ENCODE assay signal across 24 cellular contexts in genomic region chr4:188841523-188841922, GRCh38.
"Had no signal": no experiment of that assay in that cellular context is flagged by ENCODE, and none has a peak within 500 bp of the region (broad histone marks: within the 10 kb centered on the region; RNA-seq: fewer than 3 reads in every experiment).

No MANE protein-coding gene starts in this region.

- H3K27me3 Mint-ChIP-seq: activated B cell treated with CpG ODN at 0.5 μM for 24 hours; activated CD8-positive, alpha-beta T cell treated with anti-CD3 and anti-CD28 coated beads for 36 hours; activated naive CD4-positive, alpha-beta T cell treated with anti-CD3 and anti-CD28 coated beads, Interleukin-2, amount 10 ng/mL, durations not matched to agents 7 days and 5 days; activated naive CD8-positive, alpha-beta T cell treated with anti-CD3 and anti-CD28 coated beads, Interleukin-2, amount 50 U/mL, for 24 hours; activated T-cell treated with anti-CD3 and anti-CD28 coated beads, Interleukin-2, amount 50 U/mL, for 24 hours; central memory CD8-positive, alpha-beta T cell; naive B cell; stimulated activated memory B cell treated with anti-CD40 and anti-IgM and Interleukin-4, amounts not matched to agents 10 μg/mL and 1 μg/mL and 100 μg/mL, for 72 hours had no signal

- H3K9ac ChIP-seq: neural progenitor cell had no signal

- H3K4me1 ChIP-seq: gastrocnemius medialis, left lung, prostate gland, upper lobe of left lung had no signal

- H3K4me2 ChIP-seq: neural progenitor cell had no signal

- H3K9me3 Mint-ChIP-seq: neural progenitor cell had no signal

- DNase-seq: activated B cell treated with CpG ODN at 0.5 μM for 24 hours; activated CD4-positive, alpha-beta T cell treated with anti-CD3 and anti-CD28 coated beads for 48 hours; activated CD8-positive, alpha-beta T cell treated with anti-CD3 and anti-CD28 coated beads for 36 hours; activated naive CD4-positive, alpha-beta T cell treated with anti-CD3 and anti-CD28 coated beads, Interleukin-2, amount 10 ng/mL, durations not matched to agents 7 days and 5 days; activated naive CD8-positive, alpha-beta T cell treated with anti-CD3 and anti-CD28 coated beads, Interleukin-2, amount 50 U/mL, for 24 hours; activated T-cell treated with anti-CD3 and anti-CD28 coated beads, Interleukin-2, amount 50 U/mL, for 24 hours; aorta; brain microvascular endothelial cell; erythroblast; gastrocnemius medialis; head of caudate nucleus; left lung; naive B cell; right cardiac atrium; small intestine; stimulated activated CD4-positive, alpha-beta T cell treated with anti-CD3 and anti-CD28 coated beads, Interleukin-4, amount 100 ng/mL, for 24 hours; upper lobe of left lung had no signal

- H3K27me3 ChIP-seq: brain microvascular endothelial cell, gastrocnemius medialis, left lung, neural progenitor cell, upper lobe of left lung had no signal

- H3K4me3 ChIP-seq: coronary artery, gastrocnemius medialis, left lung, neural progenitor cell, prostate gland, thoracic aorta, upper lobe of left lung had no signal

- H3K36me3 Mint-ChIP-seq: activated naive CD4-positive, alpha-beta T cell treated with anti-CD3 and anti-CD28 coated beads, Interleukin-2, amount 10 ng/mL, durations not matched to agents 7 days and 5 days; naive B cell; neural progenitor cell; stimulated activated memory B cell treated with anti-CD40 and anti-IgM and Interleukin-4, amounts not matched to agents 10 μg/mL and 1 μg/mL and 100 μg/mL, for 72 hours had no signal

- H3K36me3 ChIP-seq: brain microvascular endothelial cell, gastrocnemius medialis, left lung, neural progenitor cell, prostate gland, thoracic aorta, upper lobe of left lung had no signal

- H3K4me3 Mint-ChIP-seq: activated B cell treated with CpG ODN at 0.5 μM for 24 hours; activated CD8-positive, alpha-beta T cell treated with anti-CD3 and anti-CD28 coated beads for 36 hours; activated naive CD4-positive, alpha-beta T cell treated with anti-CD3 and anti-CD28 coated beads, Interleukin-2, amount 10 ng/mL, durations not matched to agents 7 days and 5 days; activated naive CD8-positive, alpha-beta T cell treated with anti-CD3 and anti-CD28 coated beads, Interleukin-2, amount 50 U/mL, for 24 hours; activated T-cell treated with anti-CD3 and anti-CD28 coated beads, Interleukin-2, amount 50 U/mL, for 24 hours; central memory CD8-positive, alpha-beta T cell; naive B cell; neural progenitor cell; stimulated activated memory B cell treated with anti-CD40 and anti-IgM and Interleukin-4, amounts not matched to agents 10 μg/mL and 1 μg/mL and 100 μg/mL, for 72 hours had no signal

- H2AFZ ChIP-seq: neural progenitor cell had no signal

- H3K9me3 ChIP-seq: gastrocnemius medialis, left lung, prostate gland, thoracic aorta, upper lobe of left lung had no signal

- H3K27ac Mint-ChIP-seq: activated B cell treated with CpG ODN at 0.5 μM for 24 hours; activated CD8-positive, alpha-beta T cell treated with anti-CD3 and anti-CD28 coated beads for 36 hours; activated naive CD4-positive, alpha-beta T cell treated with anti-CD3 and anti-CD28 coated beads, Interleukin-2, amount 10 ng/mL, durations not matched to agents 7 days and 5 days; activated naive CD8-positive, alpha-beta T cell treated with anti-CD3 and anti-CD28 coated beads, Interleukin-2, amount 50 U/mL, for 24 hours; activated T-cell treated with anti-CD3 and anti-CD28 coated beads, Interleukin-2, amount 50 U/mL, for 24 hours; activated T-helper 2 cell treated with anti-CD3 and anti-CD28 coated beads, Interferon-gamma antibody, Interleukin-2, Interleukin-4, amounts not matched to agents 10 μg/mL and 5 μg/mL and 100 μg/mL, durations not matched to agents 14 hours and 24 hours and 36 hours; naive B cell; neural progenitor cell; stimulated activated memory B cell treated with anti-CD40 and anti-IgM and Interleukin-4, amounts not matched to agents 10 μg/mL and 1 μg/mL and 100 μg/mL, for 72 hours had no signal

- H3K27ac ChIP-seq: brain microvascular endothelial cell, coronary artery, gastrocnemius medialis, left lung, neural progenitor cell, prostate gland, thoracic aorta, upper lobe of left lung had no signal

- H3K4me1 Mint-ChIP-seq: activated B cell treated with CpG ODN at 0.5 μM for 24 hours; activated naive CD4-positive, alpha-beta T cell treated with anti-CD3 and anti-CD28 coated beads, Interleukin-2, amount 10 ng/mL, durations not matched to agents 7 days and 5 days; activated naive CD8-positive, alpha-beta T cell treated with anti-CD3 and anti-CD28 coated beads, Interleukin-2, amount 50 U/mL, for 24 hours; central memory CD8-positive, alpha-beta T cell; naive B cell; stimulated activated memory B cell treated with anti-CD40 and anti-IgM and Interleukin-4, amounts not matched to agents 10 μg/mL and 1 μg/mL and 100 μg/mL, for 72 hours had no signal
